ENCODE assay signal across 1 cellular context in the genomic region with DNA sequence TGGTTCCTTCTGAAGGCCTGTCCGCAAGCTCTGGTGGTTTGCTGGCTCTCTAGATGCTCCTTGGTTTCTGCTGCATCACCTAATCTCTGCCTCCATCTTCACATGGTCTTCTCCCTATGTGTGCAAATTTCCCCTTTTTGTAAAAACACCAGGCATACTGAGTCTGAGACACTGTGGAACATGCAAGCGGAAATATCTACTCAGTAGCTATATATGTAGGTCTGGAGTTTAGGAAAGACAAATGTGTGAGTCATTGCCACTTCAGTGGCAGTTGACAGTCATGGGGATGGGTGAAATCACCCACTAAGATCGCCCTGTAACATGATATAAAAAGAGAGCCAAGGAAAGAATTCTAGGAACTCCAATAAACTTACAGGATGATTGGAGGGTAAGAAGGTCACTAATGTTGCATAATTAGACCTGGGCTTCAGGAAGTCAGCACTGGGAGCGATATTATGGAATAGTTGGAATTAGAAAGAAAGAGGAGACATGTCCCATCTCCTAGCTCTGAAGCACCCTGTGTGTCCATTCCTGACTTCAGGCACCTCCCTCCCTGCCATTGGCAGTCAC.
TF ChIP-seq lines count a peak whose summit lies in the region.

No MANE protein-coding gene starts in this region.

TF ChIP-seq in HEK293, 187 proteins besides CTCF, POLR2A, EP300 and RAD21 (continued from another document and continues in another):
- TF ChIP-seq, protein P1, sequence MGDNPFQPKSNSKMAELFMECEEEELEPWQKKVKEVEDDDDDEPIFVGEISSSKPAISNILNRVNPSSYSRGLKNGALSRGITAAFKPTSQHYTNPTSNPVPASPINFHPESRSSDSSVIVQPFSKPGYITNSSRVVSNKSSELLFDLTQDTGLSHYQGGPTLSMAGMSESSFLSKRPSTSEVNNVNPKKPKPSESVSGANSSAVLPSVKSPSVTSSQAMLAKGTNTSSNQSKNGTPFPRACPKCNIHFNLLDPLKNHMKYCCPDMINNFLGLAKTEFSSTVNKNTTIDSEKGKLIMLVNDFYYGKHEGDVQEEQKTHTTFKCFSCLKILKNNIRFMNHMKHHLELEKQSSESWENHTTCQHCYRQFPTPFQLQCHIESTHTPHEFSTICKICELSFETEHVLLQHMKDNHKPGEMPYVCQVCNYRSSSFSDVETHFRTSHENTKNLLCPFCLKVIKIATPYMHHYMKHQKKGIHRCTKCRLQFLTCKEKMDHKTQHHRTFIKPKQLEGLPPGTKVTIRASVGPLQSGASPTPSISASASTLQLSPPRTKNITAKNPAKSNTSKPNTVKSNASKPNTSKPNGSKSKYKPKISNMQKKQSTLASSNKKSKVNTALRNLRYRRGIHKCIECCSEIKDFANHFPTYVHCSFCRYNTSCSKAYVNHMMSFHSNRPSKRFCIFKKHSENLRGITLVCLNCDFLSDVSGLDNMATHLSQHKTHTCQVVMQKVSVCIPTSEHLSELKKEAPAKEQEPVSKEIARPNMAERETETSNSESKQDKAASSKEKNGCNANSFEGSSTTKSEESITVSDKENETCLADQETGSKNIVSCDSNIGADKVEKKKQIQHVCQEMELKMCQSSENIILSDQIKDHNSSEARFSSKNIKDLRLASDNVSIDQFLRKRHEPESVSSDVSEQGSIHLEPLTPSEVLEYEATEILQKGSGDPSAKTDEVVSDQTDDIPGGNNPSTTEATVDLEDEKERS (tag by site-specific recombination; IDR thresholded peaks at IDR 0.05): 0 out of 2 replicates have a peak, but pooled peaks have one; percentile 57
- TF ChIP-seq SP7 (tag by site-specific recombination; IDR thresholded peaks at IDR 0.05) (peak; percentile 93), BCL6B (tag by site-specific recombination; IDR thresholded peaks at IDR 0.05) (peak; percentile 96), ZNF148 (tag by site-specific recombination; IDR thresholded peaks at IDR 0.05; ENCODE audit: borderline replicate concordance) (no peak), PRDM1 (tag by site-specific recombination; IDR thresholded peaks at IDR 0.05) (peak; percentile 45; the same call in 1 of the 2 replicates), OSR2 (tag by site-specific recombination; IDR thresholded peaks at IDR 0.05) (peak; percentile 99), GLIS1 (tag by site-specific recombination; IDR thresholded peaks at IDR 0.05) (peak; percentile 63), KLF8 (tag by site-specific recombination; IDR thresholded peaks at IDR 0.05) (peak; percentile 39; the same call in 1 of the 2 replicates), HIC1 (tag by site-specific recombination; IDR thresholded peaks at IDR 0.05) (peak; percentile 69), OVOL3 (tag by site-specific recombination; IDR thresholded peaks at IDR 0.05) (no peak), ZNF510 (tag by site-specific recombination; IDR thresholded peaks at IDR 0.05; ENCODE audit: insufficient replicate concordance) (no peak), ZNF549 (tag by site-specific recombination; IDR thresholded peaks at IDR 0.05) (no peak), WT1 (tag by site-specific recombination; IDR thresholded peaks at IDR 0.05) (peak; percentile 41; the same call in 1 of the 2 replicates), ZNF600 (tag by site-specific recombination; IDR thresholded peaks at IDR 0.05) (0 out of 2 replicates have a peak, but pooled peaks have one; percentile 39), ZNF362 (tag by site-specific recombination; IDR thresholded peaks at IDR 0.05) (peak; percentile 42; the same call in 1 of the 2 replicates), ZNF174 (tag by site-specific recombination; IDR thresholded peaks at IDR 0.05) (no peak), FEZF1 (tag by site-specific recombination; IDR thresholded peaks at IDR 0.05) (peak; percentile 74), HOXD13 (CRISPR knock-in tag; IDR thresholded peaks at IDR 0.05; ENCODE audit: borderline replicate concordance) (peak; percentile 72; the same call in 1 of the 2 replicates), IKZF3 (tag by site-specific recombination; IDR thresholded peaks at IDR 0.05) (0 out of 2 replicates have a peak, but pooled peaks have one; percentile 20), ZNF274 (IDR thresholded peaks at IDR 0.05; ENCODE audit: low read length) (no peak), ZNF274 (tag by site-specific recombination; IDR thresholded peaks at IDR 0.05; ENCODE audit: borderline replicate concordance) (peak; percentile 72; the same call in 1 of the 2 replicates), ZNF366 (tag by site-specific recombination; conservative IDR thresholded peaks at IDR 0.05) (peak; percentile 88), BCL11A (tag by site-specific recombination; IDR thresholded peaks at IDR 0.05; ENCODE audit: low read depth) (peak; percentile 67; the same call in 1 of the 2 replicates)
- TF ChIP-seq, protein P2, sequence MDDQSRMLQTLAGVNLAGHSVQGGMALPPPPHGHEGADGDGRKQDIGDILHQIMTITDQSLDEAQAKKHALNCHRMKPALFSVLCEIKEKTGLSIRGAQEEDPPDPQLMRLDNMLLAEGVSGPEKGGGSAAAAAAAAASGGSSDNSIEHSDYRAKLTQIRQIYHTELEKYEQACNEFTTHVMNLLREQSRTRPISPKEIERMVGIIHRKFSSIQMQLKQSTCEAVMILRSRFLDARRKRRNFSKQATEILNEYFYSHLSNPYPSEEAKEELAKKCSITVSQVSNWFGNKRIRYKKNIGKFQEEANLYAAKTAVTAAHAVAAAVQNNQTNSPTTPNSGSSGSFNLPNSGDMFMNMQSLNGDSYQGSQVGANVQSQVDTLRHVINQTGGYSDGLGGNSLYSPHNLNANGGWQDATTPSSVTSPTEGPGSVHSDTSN (CRISPR knock-in tag; IDR thresholded peaks at IDR 0.05): no peak
- TF ChIP-seq, protein P3, sequence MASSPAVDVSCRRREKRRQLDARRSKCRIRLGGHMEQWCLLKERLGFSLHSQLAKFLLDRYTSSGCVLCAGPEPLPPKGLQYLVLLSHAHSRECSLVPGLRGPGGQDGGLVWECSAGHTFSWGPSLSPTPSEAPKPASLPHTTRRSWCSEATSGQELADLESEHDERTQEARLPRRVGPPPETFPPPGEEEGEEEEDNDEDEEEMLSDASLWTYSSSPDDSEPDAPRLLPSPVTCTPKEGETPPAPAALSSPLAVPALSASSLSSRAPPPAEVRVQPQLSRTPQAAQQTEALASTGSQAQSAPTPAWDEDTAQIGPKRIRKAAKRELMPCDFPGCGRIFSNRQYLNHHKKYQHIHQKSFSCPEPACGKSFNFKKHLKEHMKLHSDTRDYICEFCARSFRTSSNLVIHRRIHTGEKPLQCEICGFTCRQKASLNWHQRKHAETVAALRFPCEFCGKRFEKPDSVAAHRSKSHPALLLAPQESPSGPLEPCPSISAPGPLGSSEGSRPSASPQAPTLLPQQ (tag by site-specific recombination; IDR thresholded peaks at IDR 0.05): peak; percentile 62; the same call in 1 of the 2 replicates
- TF ChIP-seq, protein P4, sequence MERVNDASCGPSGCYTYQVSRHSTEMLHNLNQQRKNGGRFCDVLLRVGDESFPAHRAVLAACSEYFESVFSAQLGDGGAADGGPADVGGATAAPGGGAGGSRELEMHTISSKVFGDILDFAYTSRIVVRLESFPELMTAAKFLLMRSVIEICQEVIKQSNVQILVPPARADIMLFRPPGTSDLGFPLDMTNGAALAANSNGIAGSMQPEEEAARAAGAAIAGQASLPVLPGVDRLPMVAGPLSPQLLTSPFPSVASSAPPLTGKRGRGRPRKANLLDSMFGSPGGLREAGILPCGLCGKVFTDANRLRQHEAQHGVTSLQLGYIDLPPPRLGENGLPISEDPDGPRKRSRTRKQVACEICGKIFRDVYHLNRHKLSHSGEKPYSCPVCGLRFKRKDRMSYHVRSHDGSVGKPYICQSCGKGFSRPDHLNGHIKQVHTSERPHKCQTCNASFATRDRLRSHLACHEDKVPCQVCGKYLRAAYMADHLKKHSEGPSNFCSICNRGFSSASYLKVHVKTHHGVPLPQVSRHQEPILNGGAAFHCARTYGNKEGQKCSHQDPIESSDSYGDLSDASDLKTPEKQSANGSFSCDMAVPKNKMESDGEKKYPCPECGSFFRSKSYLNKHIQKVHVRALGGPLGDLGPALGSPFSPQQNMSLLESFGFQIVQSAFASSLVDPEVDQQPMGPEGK (tag by site-specific recombination; IDR thresholded peaks at IDR 0.05): peak; percentile 47; the same call in 1 of the 2 replicates
- TF ChIP-seq, protein P5, sequence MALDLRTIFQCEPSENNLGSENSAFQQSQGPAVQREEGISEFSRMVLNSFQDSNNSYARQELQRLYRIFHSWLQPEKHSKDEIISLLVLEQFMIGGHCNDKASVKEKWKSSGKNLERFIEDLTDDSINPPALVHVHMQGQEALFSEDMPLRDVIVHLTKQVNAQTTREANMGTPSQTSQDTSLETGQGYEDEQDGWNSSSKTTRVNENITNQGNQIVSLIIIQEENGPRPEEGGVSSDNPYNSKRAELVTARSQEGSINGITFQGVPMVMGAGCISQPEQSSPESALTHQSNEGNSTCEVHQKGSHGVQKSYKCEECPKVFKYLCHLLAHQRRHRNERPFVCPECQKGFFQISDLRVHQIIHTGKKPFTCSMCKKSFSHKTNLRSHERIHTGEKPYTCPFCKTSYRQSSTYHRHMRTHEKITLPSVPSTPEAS (tag by site-specific recombination; IDR thresholded peaks at IDR 0.05): no peak
- TF ChIP-seq, protein P6, sequence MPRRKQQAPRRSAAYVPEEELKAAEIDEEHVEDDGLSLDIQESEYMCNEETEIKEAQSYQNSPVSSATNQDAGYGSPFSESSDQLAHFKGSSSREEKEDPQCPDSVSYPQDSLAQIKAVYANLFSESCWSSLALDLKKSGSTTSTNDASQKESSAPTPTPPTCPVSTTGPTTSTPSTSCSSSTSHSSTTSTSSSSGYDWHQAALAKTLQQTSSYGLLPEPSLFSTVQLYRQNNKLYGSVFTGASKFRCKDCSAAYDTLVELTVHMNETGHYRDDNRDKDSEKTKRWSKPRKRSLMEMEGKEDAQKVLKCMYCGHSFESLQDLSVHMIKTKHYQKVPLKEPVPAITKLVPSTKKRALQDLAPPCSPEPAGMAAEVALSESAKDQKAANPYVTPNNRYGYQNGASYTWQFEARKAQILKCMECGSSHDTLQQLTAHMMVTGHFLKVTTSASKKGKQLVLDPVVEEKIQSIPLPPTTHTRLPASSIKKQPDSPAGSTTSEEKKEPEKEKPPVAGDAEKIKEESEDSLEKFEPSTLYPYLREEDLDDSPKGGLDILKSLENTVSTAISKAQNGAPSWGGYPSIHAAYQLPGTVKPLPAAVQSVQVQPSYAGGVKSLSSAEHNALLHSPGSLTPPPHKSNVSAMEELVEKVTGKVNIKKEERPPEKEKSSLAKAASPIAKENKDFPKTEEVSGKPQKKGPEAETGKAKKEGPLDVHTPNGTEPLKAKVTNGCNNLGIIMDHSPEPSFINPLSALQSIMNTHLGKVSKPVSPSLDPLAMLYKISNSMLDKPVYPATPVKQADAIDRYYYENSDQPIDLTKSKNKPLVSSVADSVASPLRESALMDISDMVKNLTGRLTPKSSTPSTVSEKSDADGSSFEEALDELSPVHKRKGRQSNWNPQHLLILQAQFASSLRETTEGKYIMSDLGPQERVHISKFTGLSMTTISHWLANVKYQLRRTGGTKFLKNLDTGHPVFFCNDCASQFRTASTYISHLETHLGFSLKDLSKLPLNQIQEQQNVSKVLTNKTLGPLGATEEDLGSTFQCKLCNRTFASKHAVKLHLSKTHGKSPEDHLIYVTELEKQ (tag by site-specific recombination; IDR thresholded peaks at IDR 0.05; ENCODE audit: borderline replicate concordance): peak; percentile 56; the same call in 1 of the 2 replicates
